In the genomic region with DNA sequence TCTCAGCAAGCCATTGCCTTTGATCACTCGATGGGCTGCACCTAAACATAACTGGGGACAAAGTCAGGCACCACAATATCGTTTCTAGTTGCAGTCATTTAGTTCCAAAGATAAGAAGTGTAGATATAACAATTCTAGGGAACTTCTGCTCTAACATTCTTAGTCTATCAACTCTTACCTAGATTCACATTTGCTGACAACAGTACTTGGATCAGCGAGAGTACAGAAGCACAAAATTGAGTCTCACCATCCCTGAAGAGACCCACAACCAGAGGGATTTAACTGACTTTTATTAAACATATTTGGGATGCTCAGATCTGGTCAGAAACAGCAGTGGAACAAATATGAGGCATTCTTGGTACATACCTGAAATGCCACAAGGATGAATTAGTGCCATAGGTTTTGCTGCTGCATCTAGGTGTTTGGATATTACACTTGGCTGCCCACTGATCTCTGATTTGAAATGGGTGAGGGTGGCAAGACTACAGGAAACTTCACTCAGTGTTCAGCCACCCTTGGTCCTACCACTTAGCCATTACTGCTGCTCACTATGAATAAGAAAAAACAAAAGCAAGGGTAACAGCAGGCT, we compare ENCODE assay signal across 12 cellular contexts. TPM values are rescaled to one million over a fixed set of nuclear protein-coding genes. Genes with fewer than 3 reads are reported as not detected.
A peak's percentile ranks its signal among the peaks of the same experiment; 100 is the strongest.
DNase-seq lines count a peak whose midpoint lies in the region; ATAC-seq and TF ChIP-seq lines count a peak whose summit lies in the region.
"Had no signal": no experiment of that assay in that cellular context is flagged by ENCODE, and none has a peak within 500 bp of the region (broad histone marks: within the 10 kb centered on the region; RNA-seq: fewer than 3 reads in every experiment).

No MANE protein-coding gene starts in this region.

- no peak overlapping the region for H3K27ac ChIP-seq in coronary artery

- in situ Hi-C loops in Caki2 (cut with HindIII; ENCODE audit: low pct_unique_long_range_greater_than_20kb, low sequenced_read_pairs): no loop called here

- no peaks in the 10 kb centered on the region for H3K9me3 Mint-ChIP-seq in T-helper 1 cell treated with Interleukin-12 subunit alpha and Interleukin-12 subunit beta and Interleukin-4 antibody, amounts not matched to agents 30 μg/mL and 1 μg/mL, for 36 hours

- peak overlapping the region; percentile 93 for H3K4me3 Mint-ChIP-seq in T-helper 1 cell treated with Interleukin-12 subunit alpha and Interleukin-12 subunit beta and Interleukin-4 antibody, amounts not matched to agents 30 μg/mL and 1 μg/mL, for 36 hours
- H3K4me3 Mint-ChIP-seq: nephron progenitor cell had no signal

- no peak overlapping the region for H3K4me3 ChIP-seq in coronary artery

- peak; percentile 1 for ATAC-seq in GM21723 (IDR thresholded peaks at IDR 0.05; ENCODE audit: unreplicated experiment)
- ATAC-seq in GM21367 (IDR thresholded peaks at IDR 0.05; ENCODE audit: unreplicated experiment): no peak

- DNase-seq in Caki2 (ENCODE audit: low read depth): peak; percentile 25
- DNase-seq in kidney glomerular epithelial cell (lab: John Stamatoyannopoulos, UW): peak; percentile 30
- DNase-seq in coronary artery (ENCODE audit: low spot score): no peak
- no peak for DNase-seq in anterior cingulate cortex (lab: John Stamatoyannopoulos, UW)
- no peak for DNase-seq in NCI-H524 (lab: John Stamatoyannopoulos, UW)
- DNase-seq: caudate nucleus, NCI-H1436 treated with DMSO at 0.1 percent for 48 hours, nephron progenitor cell had no signal

- no peaks in the 10 kb centered on the region for H3K27me3 Mint-ChIP-seq in T-helper 1 cell treated with Interleukin-12 subunit alpha and Interleukin-12 subunit beta and Interleukin-4 antibody, amounts not matched to agents 30 μg/mL and 1 μg/mL, for 36 hours (ENCODE audit: low read depth)

- peaks cover 47% of the 10 kb centered on the region for H3K4me1 Mint-ChIP-seq in T-helper 1 cell treated with Interleukin-12 subunit alpha and Interleukin-12 subunit beta and Interleukin-4 antibody, amounts not matched to agents 30 μg/mL and 1 μg/mL, for 36 hours (ENCODE audit: low read depth)

- peaks cover 8% of the 10 kb centered on the region for H3K36me3 Mint-ChIP-seq in T-helper 1 cell treated with Interleukin-12 subunit alpha and Interleukin-12 subunit beta and Interleukin-4 antibody, amounts not matched to agents 30 μg/mL and 1 μg/mL, for 36 hours (ENCODE audit: low read depth)
- H3K36me3 Mint-ChIP-seq: CD14-positive monocyte had no signal

- H3K27ac Mint-ChIP-seq in T-helper 1 cell treated with Interleukin-12 subunit alpha and Interleukin-12 subunit beta and Interleukin-4 antibody, amounts not matched to agents 30 μg/mL and 1 μg/mL, for 36 hours: peak overlapping the region; percentile 98

- no peak for TF ChIP-seq CTCF in coronary artery (IDR thresholded peaks at IDR 0.05)

RNA-seq across cellular contexts. Expression of gene HUWE1, which starts 28.9 kb away (rescaled TPM):
- total RNA-seq in Caki2 (2014; rRNA removed; shearing (Covaris generic); ENCODE audit: low replicate concordance): 28.6 and 44.3 TPM in 2 replicates

Comparison
In these comparisons a context has a peak if more than half of its experiments do, and no peak if none do; other contexts are left out.
1. DNase-seq: peak in Caki2 (single experiment) and kidney glomerular epithelial cell (single experiment); none in coronary artery (single experiment), anterior cingulate cortex (0 of 58) and NCI-H524 (0 of 2).